28 cellular contexts compared by ENCODE assay signal in the genomic region with DNA sequence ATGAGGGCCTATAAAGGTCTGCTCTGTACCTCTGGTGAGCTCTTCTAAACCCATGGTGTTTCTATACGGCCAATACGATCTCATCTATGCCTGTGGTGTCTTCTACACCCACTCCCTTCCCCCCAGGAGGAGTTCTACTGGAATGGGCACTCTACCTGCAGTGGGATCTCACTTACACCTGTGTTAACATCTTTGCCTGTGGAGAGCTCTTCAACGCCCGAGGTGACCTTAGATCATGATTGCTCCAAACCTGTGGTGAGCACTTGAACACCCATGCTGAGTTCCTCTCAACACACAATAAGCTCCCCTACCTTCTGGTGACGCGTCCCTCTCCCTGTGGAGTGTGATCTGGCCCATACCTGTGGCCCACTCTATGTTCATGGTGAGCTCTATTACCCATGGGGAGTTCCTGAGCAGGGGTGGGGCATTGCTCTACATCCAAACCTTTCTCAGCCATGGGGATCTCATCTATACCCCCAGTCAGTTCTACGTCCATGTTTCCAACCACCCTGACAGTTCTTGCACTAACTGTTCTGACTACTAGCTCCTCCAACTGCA.
"Had no signal": no experiment of that assay in that cellular context is flagged by ENCODE, and none has a peak within 500 bp of the region (broad histone marks: within the 10 kb centered on the region; RNA-seq: fewer than 3 reads in every experiment).

No MANE protein-coding gene starts in this region.

- H3K4me1 ChIP-seq: ascending aorta, gastroesophageal sphincter, right lobe of liver, suprapubic skin, tibial artery, upper lobe of right lung had no signal

- H3K79me2 ChIP-seq: hepatocyte had no signal

- H2AFZ ChIP-seq: hepatocyte had no signal

- H3K4me1 Mint-ChIP-seq: brain, nephron progenitor cell, T-helper 17 cell had no signal

- H3K4me2 ChIP-seq: hepatocyte had no signal

- H3K27me3 ChIP-seq: ascending aorta, gastroesophageal sphincter, hepatocyte, neutrophil, right lobe of liver, suprapubic skin, tibial artery, upper lobe of right lung had no signal

- H3K4me3 ChIP-seq: ascending aorta, coronary artery, dorsolateral prefrontal cortex, gastroesophageal sphincter, hepatocyte, right lobe of liver, skin epidermis, suprapubic skin, tibial artery, upper lobe of right lung had no signal

- FAIRE-seq: endothelial cell of umbilical vein had no signal

- H3K9me3 ChIP-seq: neutrophil, suprapubic skin had no signal

- ATAC-seq: activated CD8-positive, alpha-beta T cell treated with anti-CD3 and anti-CD28 coated beads for 36 hours; activated T-cell treated with anti-CD3 and anti-CD28 coated beads, Interleukin-2, amount 50 U/mL, for 4 hours; gastroesophageal sphincter; left cardiac atrium; left ventricle myocardium superior; T-helper 17 cell; upper lobe of right lung had no signal

- H3K27me3 Mint-ChIP-seq: activated CD8-positive, alpha-beta T cell treated with anti-CD3 and anti-CD28 coated beads for 36 hours; activated naive CD8-positive, alpha-beta T cell; T-helper 17 cell had no signal

- H3K27ac ChIP-seq: ascending aorta, coronary artery, dorsolateral prefrontal cortex, gastroesophageal sphincter, hepatocyte, neutrophil, right lobe of liver, skin epidermis, suprapubic skin, tibial artery, upper lobe of right lung had no signal

- H3K27ac Mint-ChIP-seq: activated CD8-positive, alpha-beta T cell treated with anti-CD3 and anti-CD28 coated beads for 36 hours; activated naive CD8-positive, alpha-beta T cell; brain; nephron progenitor cell; T-helper 17 cell had no signal

- DNase-seq: activated CD4-positive, alpha-beta T cell treated with anti-CD3 and anti-CD28 coated beads, Interleukin-2, amount 50 U/mL, for 1 hour; activated CD4-positive, CD25-positive, alpha-beta regulatory T cell treated with anti-CD3 and anti-CD28 coated beads, Interleukin-2, amount 50 U/mL, for 72 hours; activated CD8-positive, alpha-beta T cell treated with anti-CD3 and anti-CD28 coated beads for 36 hours; activated effector memory CD4-positive, alpha-beta T cell treated with Interleukin-2 at 50 U/mL for 16 hours; activated naive CD4-positive, alpha-beta T cell treated with Interleukin-2 at 50 U/mL for 16 hours; activated T-cell treated with anti-CD3 and anti-CD28 coated beads, Interleukin-2, amount 50 U/mL, for 4 hours; dorsolateral prefrontal cortex; effector memory CD4-positive, alpha-beta T cell; islet precursor cell; left cardiac atrium; left ventricle myocardium superior; nephron progenitor cell; right lobe of liver; stimulated activated CD4-positive, alpha-beta T cell treated with anti-CD3 and anti-CD28 coated beads, Interleukin-12 subunit alpha, Interleukin-12 subunit beta, amount 100 ng/mL, for 4 hours; stimulated activated CD4-positive, alpha-beta T cell treated with anti-CD3 and anti-CD28 coated beads, Interleukin-4, amount 100 ng/mL, for 1 hour; T-helper 17 cell; tibial artery; upper lobe of right lung had no signal

- H3K4me3 Mint-ChIP-seq: activated CD8-positive, alpha-beta T cell treated with anti-CD3 and anti-CD28 coated beads for 36 hours; activated naive CD8-positive, alpha-beta T cell; activated T-cell treated with anti-CD3 and anti-CD28 coated beads, Interleukin-2, amount 50 U/mL, for 4 hours; brain; nephron progenitor cell; T-helper 17 cell had no signal
